In the genomic region with DNA sequence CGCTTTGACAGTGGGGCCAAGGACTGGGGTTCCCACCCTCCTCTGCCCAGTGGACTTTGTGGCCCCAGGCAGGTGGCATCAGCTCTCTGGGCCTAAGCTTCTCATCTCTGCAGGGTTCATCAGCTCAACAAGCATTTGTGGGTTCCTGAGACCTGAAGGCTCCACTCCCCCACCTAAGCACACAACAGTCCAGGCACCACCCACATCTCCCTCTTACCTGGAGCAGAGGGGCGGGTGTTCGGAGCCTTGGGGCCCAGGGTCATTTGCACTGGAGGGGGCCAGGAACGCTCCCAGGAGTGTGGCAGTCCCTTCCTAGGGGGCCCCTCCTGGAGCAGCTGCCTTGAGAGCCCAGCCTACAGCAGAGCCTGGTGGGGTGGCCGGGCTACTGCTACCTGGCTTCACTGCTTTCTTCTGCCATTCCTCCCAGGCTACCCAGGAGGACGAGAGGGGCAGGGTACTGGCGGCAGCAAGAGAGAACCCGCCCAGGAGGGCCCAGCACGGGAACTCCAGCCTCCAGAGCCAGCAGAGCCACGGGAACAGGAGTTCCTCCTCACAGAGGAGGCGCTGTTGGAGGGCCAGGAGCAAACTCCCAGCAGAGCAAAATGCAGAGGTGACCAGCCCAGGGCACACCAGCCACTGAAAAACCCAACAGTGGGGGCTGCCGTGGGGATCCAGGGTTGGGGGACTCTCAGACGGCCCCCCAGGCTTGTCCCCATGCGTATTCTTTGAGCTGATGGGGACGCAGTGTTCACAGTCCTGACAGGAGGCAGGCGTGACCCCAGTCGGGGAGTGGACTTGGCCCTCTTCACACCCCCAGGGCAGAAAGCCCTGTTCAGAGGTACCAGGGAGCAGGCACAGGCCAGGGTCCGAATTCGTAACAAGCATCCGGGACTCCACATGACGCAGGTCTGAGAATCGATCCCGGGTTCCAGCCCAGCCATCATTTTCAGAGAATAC, we compare ENCODE assay signal across 10 cellular contexts. TPM values are rescaled to one million over a fixed set of nuclear protein-coding genes. Genes with fewer than 3 reads are reported as not detected.
DNase-seq lines count a peak whose midpoint lies in the region; ATAC-seq and TF ChIP-seq lines count a peak whose summit lies in the region.
"Had no signal": no experiment of that assay in that cellular context is flagged by ENCODE, and none has a peak within 500 bp of the region (broad histone marks: within the 10 kb centered on the region; RNA-seq: fewer than 3 reads in every experiment).

No MANE protein-coding gene starts in this region.

- ATAC-seq in body of pancreas: peak; percentile 3
- ATAC-seq in upper lobe of left lung (ENCODE audit: low FRiP score in 2 of 2): peak in 1 of 2 donors; percentile 46
- ATAC-seq in GM18517 (IDR thresholded peaks at IDR 0.05; ENCODE audit: unreplicated experiment): no peak

- no peak for TF ChIP-seq EP300 in upper lobe of left lung (IDR thresholded peaks at IDR 0.05)

- TF ChIP-seq POLR2A in body of pancreas (IDR thresholded peaks at IDR 0.05): no peak
- TF ChIP-seq POLR2A in upper lobe of left lung (IDR thresholded peaks at IDR 0.05): peak in 1 of 4 donors; percentile 55

- intact Hi-C loops in body of pancreas (cut with DNase I): no loop called here

- H3K4me3 ChIP-seq in body of pancreas: no peak overlapping the region
- peak overlapping the region in 2 of 3 donors; percentile 0 to 38 for H3K4me3 ChIP-seq in liver (ENCODE audit: low read depth in 1 of 3, low read length in 3 of 3)
- H3K4me3 ChIP-seq in upper lobe of left lung: peak overlapping the region in 2 of 4 donors; percentile 2 to 3
- H3K4me3 ChIP-seq: cardiac muscle cell had no signal

- H3K4me1 ChIP-seq in body of pancreas: peaks cover 44% of the 10 kb centered on the region
- peaks cover 24 to 59% (median 43%) of the 10 kb centered on the region in 4 donors for H3K4me1 ChIP-seq in liver (ENCODE audit: control insufficient read depth in 4 of 4, insufficient read depth in 4 of 4, low read length in 3 of 4)
- peaks cover 41 to 74% (median 55%) of the 10 kb centered on the region in 4 donors for H3K4me1 ChIP-seq in upper lobe of left lung

- peak; percentile 39 for DNase-seq in SIG-M5 treated with dmso at 0.1 percent for 504 hours (lab: John Stamatoyannopoulos, UW; ENCODE audit: unreplicated experiment)
- no peak for DNase-seq in SIG-M5 (lab: John Stamatoyannopoulos, UW)
- DNase-seq in body of pancreas: no peak
- peak; percentile 68 to 73 for DNase-seq in upper lobe of left lung
- no peak for DNase-seq in NCI-H1092 treated with DMSO at 0.1 percent for 48 hours (lab: John Stamatoyannopoulos, UW)
- DNase-seq in A172 (ENCODE audit: low spot score): no peak
- DNase-seq: activated CD4-positive, alpha-beta T cell treated with anti-CD3 and anti-CD28 coated beads, Interleukin-2, amount 10 ng/mL, durations not matched to agents 7 days and 5 days had no signal

- WGBS in body of pancreas, 2 donors: 77 to 94% methylated on average over 9 to 23 of the region's 23 CpGs
- 46% methylated on average over 23 of the region's 23 CpGs for WGBS in liver
- WGBS in upper lobe of left lung, 2 donors: 53 to 60% methylated on average over 9 to 20 of the region's 23 CpGs

- H3K27ac ChIP-seq in body of pancreas (peak overlapping the region; percentile 42 to 65 (median 58)), liver (ENCODE audit: low read depth in 1 of 2, low read length in 2 of 2) (peak overlapping the region; percentile 73 to 92), upper lobe of left lung (peak overlapping the region; percentile 66 to 87 (median 75))

- H3K27me3 ChIP-seq in body of pancreas: no peaks in the 10 kb centered on the region
- no peaks in the 10 kb centered on the region for H3K27me3 ChIP-seq in liver (ENCODE audit: control insufficient read depth in 4 of 4, insufficient read depth in 4 of 4, low read length in 3 of 4)
- no peaks in the 10 kb centered on the region for H3K27me3 ChIP-seq in upper lobe of left lung
- H3K27me3 ChIP-seq: cardiac muscle cell had no signal

- no peak for TF ChIP-seq CTCF in body of pancreas (IDR thresholded peaks at IDR 0.05)
- TF ChIP-seq CTCF in liver (IDR thresholded peaks at IDR 0.05; ENCODE audit: low read depth, low read length, missing input control): no peak
- no peak for TF ChIP-seq CTCF in upper lobe of left lung (IDR thresholded peaks at IDR 0.05)

- H3K9ac ChIP-seq in liver (ENCODE audit: low read depth in 1 of 2, low read length in 2 of 2): peak overlapping the region; percentile 2 to 7

- H3K36me3 ChIP-seq in body of pancreas (replicated peaks in 1 of 2; ENCODE audit: insufficient read depth in 1 of 2, low read depth in 2 of 2): no peaks in the 10 kb centered on the region
- H3K36me3 ChIP-seq in liver (ENCODE audit: control insufficient read depth in 4 of 4, insufficient read depth in 3 of 4, low read depth in 1 of 4, low read length in 3 of 4): no peaks in the 10 kb centered on the region
- no peaks in the 10 kb centered on the region for H3K36me3 ChIP-seq in upper lobe of left lung
- H3K36me3 ChIP-seq: cardiac muscle cell had no signal

- peak in 1 of 2 donors; percentile 10 for TF ChIP-seq RAD21 in liver (IDR thresholded peaks at IDR 0.05)

- H3K9me3 ChIP-seq in body of pancreas (no peaks in the 10 kb centered on the region), liver (ENCODE audit: control insufficient read depth in 4 of 4, low read length in 3 of 4) (no peaks in the 10 kb centered on the region), upper lobe of left lung (no peaks in the 10 kb centered on the region)

TF ChIP-seq in liver, 16 proteins besides CTCF, POLR2A, EP300 and RAD21:
- TF ChIP-seq, protein P1, sequence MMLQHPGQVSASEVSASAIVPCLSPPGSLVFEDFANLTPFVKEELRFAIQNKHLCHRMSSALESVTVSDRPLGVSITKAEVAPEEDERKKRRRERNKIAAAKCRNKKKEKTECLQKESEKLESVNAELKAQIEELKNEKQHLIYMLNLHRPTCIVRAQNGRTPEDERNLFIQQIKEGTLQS (IDR thresholded peaks at IDR 0.05): no peak
- TF ChIP-seq SP1 (IDR thresholded peaks at IDR 0.05) (peak; percentile 64), NR2F2 (IDR thresholded peaks at IDR 0.05) (no peak), HNF4G (IDR thresholded peaks at IDR 0.05) (peak; percentile 68), YY1 (IDR thresholded peaks at IDR 0.05) (peak; percentile 50), HNF4A (conservative IDR thresholded peaks at IDR 0.05) (peak; percentile 93 to 97), FOXA1 (IDR thresholded peaks at IDR 0.05) (no peak), FOXA2 (IDR thresholded peaks at IDR 0.05) (no peak), RXRA (IDR thresholded peaks at IDR 0.05) (peak; percentile 62 to 92), EGR1 (IDR thresholded peaks at IDR 0.05; ENCODE audit: low read depth in 2 of 2) (no peak), JUND (IDR thresholded peaks at IDR 0.05) (peak in 1 of 2 donors; percentile 46), TAF1 (conservative IDR thresholded peaks at IDR 0.05) (no peak), GABPA (IDR thresholded peaks at IDR 0.05 in 1 of 2, conservative IDR thresholded peaks at IDR 0.05 in 1 of 2) (peak in 1 of 2 donors; percentile 25)
- TF ChIP-seq, protein P2, sequence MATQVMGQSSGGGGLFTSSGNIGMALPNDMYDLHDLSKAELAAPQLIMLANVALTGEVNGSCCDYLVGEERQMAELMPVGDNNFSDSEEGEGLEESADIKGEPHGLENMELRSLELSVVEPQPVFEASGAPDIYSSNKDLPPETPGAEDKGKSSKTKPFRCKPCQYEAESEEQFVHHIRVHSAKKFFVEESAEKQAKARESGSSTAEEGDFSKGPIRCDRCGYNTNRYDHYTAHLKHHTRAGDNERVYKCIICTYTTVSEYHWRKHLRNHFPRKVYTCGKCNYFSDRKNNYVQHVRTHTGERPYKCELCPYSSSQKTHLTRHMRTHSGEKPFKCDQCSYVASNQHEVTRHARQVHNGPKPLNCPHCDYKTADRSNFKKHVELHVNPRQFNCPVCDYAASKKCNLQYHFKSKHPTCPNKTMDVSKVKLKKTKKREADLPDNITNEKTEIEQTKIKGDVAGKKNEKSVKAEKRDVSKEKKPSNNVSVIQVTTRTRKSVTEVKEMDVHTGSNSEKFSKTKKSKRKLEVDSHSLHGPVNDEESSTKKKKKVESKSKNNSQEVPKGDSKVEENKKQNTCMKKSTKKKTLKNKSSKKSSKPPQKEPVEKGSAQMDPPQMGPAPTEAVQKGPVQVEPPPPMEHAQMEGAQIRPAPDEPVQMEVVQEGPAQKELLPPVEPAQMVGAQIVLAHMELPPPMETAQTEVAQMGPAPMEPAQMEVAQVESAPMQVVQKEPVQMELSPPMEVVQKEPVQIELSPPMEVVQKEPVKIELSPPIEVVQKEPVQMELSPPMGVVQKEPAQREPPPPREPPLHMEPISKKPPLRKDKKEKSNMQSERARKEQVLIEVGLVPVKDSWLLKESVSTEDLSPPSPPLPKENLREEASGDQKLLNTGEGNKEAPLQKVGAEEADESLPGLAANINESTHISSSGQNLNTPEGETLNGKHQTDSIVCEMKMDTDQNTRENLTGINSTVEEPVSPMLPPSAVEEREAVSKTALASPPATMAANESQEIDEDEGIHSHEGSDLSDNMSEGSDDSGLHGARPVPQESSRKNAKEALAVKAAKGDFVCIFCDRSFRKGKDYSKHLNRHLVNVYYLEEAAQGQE (IDR thresholded peaks at IDR 0.05): peak; percentile 58
- TF ChIP-seq, protein P3, sequence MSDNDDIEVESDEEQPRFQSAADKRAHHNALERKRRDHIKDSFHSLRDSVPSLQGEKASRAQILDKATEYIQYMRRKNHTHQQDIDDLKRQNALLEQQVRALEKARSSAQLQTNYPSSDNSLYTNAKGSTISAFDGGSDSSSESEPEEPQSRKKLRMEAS (IDR thresholded peaks at IDR 0.05): peak; percentile 64
- TF ChIP-seq, protein P4, sequence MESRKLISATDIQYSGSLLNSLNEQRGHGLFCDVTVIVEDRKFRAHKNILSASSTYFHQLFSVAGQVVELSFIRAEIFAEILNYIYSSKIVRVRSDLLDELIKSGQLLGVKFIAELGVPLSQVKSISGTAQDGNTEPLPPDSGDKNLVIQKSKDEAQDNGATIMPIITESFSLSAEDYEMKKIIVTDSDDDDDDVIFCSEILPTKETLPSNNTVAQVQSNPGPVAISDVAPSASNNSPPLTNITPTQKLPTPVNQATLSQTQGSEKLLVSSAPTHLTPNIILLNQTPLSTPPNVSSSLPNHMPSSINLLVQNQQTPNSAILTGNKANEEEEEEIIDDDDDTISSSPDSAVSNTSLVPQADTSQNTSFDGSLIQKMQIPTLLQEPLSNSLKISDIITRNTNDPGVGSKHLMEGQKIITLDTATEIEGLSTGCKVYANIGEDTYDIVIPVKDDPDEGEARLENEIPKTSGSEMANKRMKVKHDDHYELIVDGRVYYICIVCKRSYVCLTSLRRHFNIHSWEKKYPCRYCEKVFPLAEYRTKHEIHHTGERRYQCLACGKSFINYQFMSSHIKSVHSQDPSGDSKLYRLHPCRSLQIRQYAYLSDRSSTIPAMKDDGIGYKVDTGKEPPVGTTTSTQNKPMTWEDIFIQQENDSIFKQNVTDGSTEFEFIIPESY (IDR thresholded peaks at IDR 0.05): peak; percentile 46

RNA-seq across cellular contexts. Expression of a gene that starts 35.1 kb away (rescaled TPM):
- total RNA-seq in body of pancreas (100 to 1,000 TPM; 102 to 203 TPM), liver (100 to 1,000 TPM in 1 of 2 donors, 10 to 100 TPM in 1; 34.2 to 117 TPM), upper lobe of left lung (100 to 1,000 TPM in 4 of 6 donors, 10 to 100 TPM in 2; 90.6 to 208 (median 110) TPM)
- 10 to 100 TPM; 29.3 to 75.2 TPM for polyA plus RNA-seq in liver
- total RNA-seq in A172 (2014; rRNA removed; shearing (Covaris generic)): 57.8 and 71.5 TPM in 2 replicates

Comparison
In these comparisons a context has a peak if more than half of its experiments do, and no peak if none do; other contexts are left out.
1. DNase-seq: peak in SIG-M5 treated with dmso at 0.1 percent for 504 hours (single experiment) and upper lobe of left lung (2 of 2); none in SIG-M5 (single experiment), body of pancreas (0 of 4), NCI-H1092 treated with DMSO at 0.1 percent for 48 hours (single experiment) and A172 (single experiment).
2. H3K4me3 ChIP-seq: peak in liver (2 of 3); none in body of pancreas (0 of 2).
3. Peak in every context shown above with its lines, with median percentiles within 50 percentile points of each other: H3K27ac ChIP-seq.